ENCODE assay signal across 19 cellular contexts in genomic region chr1:8951246-8951645, GRCh38. TPM values are rescaled to one million over a fixed set of nuclear protein-coding genes. Genes with fewer than 3 reads are reported as not detected.
A peak's percentile ranks its signal among the peaks of the same experiment; 100 is the strongest.
DNase-seq lines count a peak whose midpoint lies in the region; ATAC-seq and TF ChIP-seq lines count a peak whose summit lies in the region.
"Had no signal": no experiment of that assay in that cellular context is flagged by ENCODE, and none has a peak within 500 bp of the region (broad histone marks: within the 10 kb centered on the region; RNA-seq: fewer than 3 reads in every experiment).

No MANE protein-coding gene starts in this region.

- TF ChIP-seq CTCF in CD8-positive, alpha-beta T cell (IDR thresholded peaks at IDR 0.05), result no peak
- TF ChIP-seq CTCF in H9 (conservative IDR thresholded peaks at IDR 0.05) (no peak), nephron progenitor cell (IDR thresholded peaks at IDR 0.05) (no peak), GM20000 (IDR thresholded peaks at IDR 0.05; ENCODE audit: extremely low read depth, missing control alignments) (no peak), upper lobe of right lung (IDR thresholded peaks at IDR 0.05) (no peak), foreskin fibroblast (IDR thresholded peaks at IDR 0.05; ENCODE audit: low read depth, low read length) (no peak)

- no peak overlapping the region for H4K91ac ChIP-seq in H9 (ENCODE audit: insufficient read length, low read depth, low read length)

- H3K27me3 Mint-ChIP-seq in CD8-positive, alpha-beta T cell (ENCODE audit: low read depth), result no peaks in the 10 kb centered on the region
- H3K27me3 Mint-ChIP-seq in H9 (ENCODE audit: low read depth) (peaks cover 3% of the 10 kb centered on the region), nephron progenitor cell (ENCODE audit: low read depth, poor library complexity) (peaks cover 14% of the 10 kb centered on the region)
- no peaks in the 10 kb centered on the region for H3K27me3 Mint-ChIP-seq in activated naive CD8-positive, alpha-beta T cell treated with anti-CD3 and anti-CD28 coated beads, Interleukin-2, amount 10 ng/mL, durations not matched to agents 7 days and 5 days

- no peak overlapping the region for H3T11ph ChIP-seq in H9 (ENCODE audit: low read length)

- no peak overlapping the region for H2AK5ac ChIP-seq in H9 (ENCODE audit: insufficient read length, low read length)

- intact Hi-C loops in CD8-positive, alpha-beta T cell (cut with DNase I, micrococcal nuclease), result no loop called here
- intact Hi-C loops in upper lobe of right lung (cut with DNase I), result no loop called here

- ATAC-seq in CD8-positive, alpha-beta T cell, result no peak
- ATAC-seq in activated naive CD8-positive, alpha-beta T cell treated with anti-CD3 and anti-CD28 coated beads, Interleukin-2, amount 10 ng/mL, durations not matched to agents 7 days and 5 days (ENCODE audit: low read depth), result no peak
- ATAC-seq in upper lobe of right lung, result no peak
- ATAC-seq: Panc1 had no signal

- H2BK5ac ChIP-seq in H9 (ENCODE audit: insufficient read length, low read length), result no peak overlapping the region

- H2AFZ ChIP-seq in H9 (ENCODE audit: low read length), result no peak overlapping the region

- no CpG with 5 or more reads among the region's 6 CpGs for WGBS in H9 (ENCODE audit: extremely low coverage, insufficient read length, low lambda C conversion rate)

- H3K4me3 ChIP-seq in CD8-positive, alpha-beta T cell (ENCODE audit: low read depth, low read length), result no peak overlapping the region
- no peak overlapping the region for H3K4me3 ChIP-seq in upper lobe of right lung
- H3K4me3 ChIP-seq in foreskin fibroblast (ENCODE audit: low read depth in 1 of 2, low read length in 2 of 2), result no peak overlapping the region

- H3K9ac ChIP-seq in H9 (ENCODE audit: extremely low read depth, insufficient read length, low read length), result no peak overlapping the region

- no peak overlapping the region for H3K27ac ChIP-seq in CD8-positive, alpha-beta T cell (ENCODE audit: low read depth, low read length)
- H3K27ac ChIP-seq in H9 (ENCODE audit: insufficient read length, low read depth, low read length) (no peak overlapping the region), upper lobe of right lung (no peak overlapping the region)
- H3K27ac ChIP-seq: C4-2B had no signal

- H3K4me1 Mint-ChIP-seq in CD8-positive, alpha-beta T cell (ENCODE audit: low read depth), result peaks cover 58% of the 10 kb centered on the region
- peaks cover 8 to 10% of the 10 kb centered on the region in 2 experiments for H3K4me1 Mint-ChIP-seq in H9
- H3K4me1 Mint-ChIP-seq in activated naive CD8-positive, alpha-beta T cell treated with anti-CD3 and anti-CD28 coated beads, Interleukin-2, amount 10 ng/mL, durations not matched to agents 7 days and 5 days, result peaks cover 50% of the 10 kb centered on the region
- H3K4me1 Mint-ChIP-seq in nephron progenitor cell, result peaks cover 18% of the 10 kb centered on the region

- no peaks in the 10 kb centered on the region for H3K36me3 ChIP-seq in CD8-positive, alpha-beta T cell (ENCODE audit: insufficient read depth, low read length)
- H3K36me3 ChIP-seq in upper lobe of right lung, result no peaks in the 10 kb centered on the region

- H3K27ac Mint-ChIP-seq in CD8-positive, alpha-beta T cell, result peak overlapping the region; percentile 87
- H3K27ac Mint-ChIP-seq in H9, result peak overlapping the region in 2 of 3 experiments; percentile 75 to 86; a peak in 3 of 7 replicates
- H3K27ac Mint-ChIP-seq in activated naive CD8-positive, alpha-beta T cell treated with anti-CD3 and anti-CD28 coated beads, Interleukin-2, amount 10 ng/mL, durations not matched to agents 7 days and 5 days, result peak overlapping the region; percentile 71
- H3K27ac Mint-ChIP-seq in nephron progenitor cell, result no peak overlapping the region
- H3K27ac Mint-ChIP-seq: IgD-negative memory B cell had no signal

- H4K8ac ChIP-seq in H9 (replicated peaks; ENCODE audit: insufficient read length, low read depth, low read length), result no peak overlapping the region

- no peaks in the 10 kb centered on the region for H4K20me1 ChIP-seq in H9 (ENCODE audit: control insufficient read depth, insufficient read depth, insufficient read length)

- H3K79me2 ChIP-seq in H9 (ENCODE audit: insufficient read depth, low read length), result no peaks in the 10 kb centered on the region

- no peak overlapping the region for H3K18ac ChIP-seq in H9 (ENCODE audit: insufficient read length, low read depth, low read length)

- no peaks in the 10 kb centered on the region for H3K9me3 Mint-ChIP-seq in CD8-positive, alpha-beta T cell
- no peaks in the 10 kb centered on the region for H3K9me3 Mint-ChIP-seq in H9
- no peaks in the 10 kb centered on the region for H3K9me3 Mint-ChIP-seq in activated naive CD8-positive, alpha-beta T cell treated with anti-CD3 and anti-CD28 coated beads, Interleukin-2, amount 10 ng/mL, durations not matched to agents 7 days and 5 days
- H3K9me3 Mint-ChIP-seq in nephron progenitor cell, result no peaks in the 10 kb centered on the region
- H3K9me3 Mint-ChIP-seq: IgD-negative memory B cell had no signal

- no peak for DNase-seq in CD8-positive, alpha-beta T cell
- DNase-seq in H9 (no peak), medulla oblongata (ENCODE audit: extremely low spot score) (peak; percentile 69), nephron progenitor cell (no peak), GM20000 (ENCODE audit: low spot score) (no peak), upper lobe of right lung (no peak), foreskin fibroblast (no peak)
- no peak for DNase-seq in activated naive CD8-positive, alpha-beta T cell treated with anti-CD3 and anti-CD28 coated beads, Interleukin-2, amount 10 ng/mL, durations not matched to agents 7 days and 5 days
- DNase-seq: DMS 273 treated with DMSO at 0.1 percent for 48 hours, Kasumi-1, MM.1S, NCI-H1105, NCI-H1694, NCI-H524 had no signal

- H3K4me3 Mint-ChIP-seq in CD8-positive, alpha-beta T cell, result no peak overlapping the region
- no peak overlapping the region; a peak in 1 of 5 replicates for H3K4me3 Mint-ChIP-seq in H9
- H3K4me3 Mint-ChIP-seq in activated naive CD8-positive, alpha-beta T cell treated with anti-CD3 and anti-CD28 coated beads, Interleukin-2, amount 10 ng/mL, durations not matched to agents 7 days and 5 days, result peak overlapping the region; percentile 29
- H3K4me3 Mint-ChIP-seq in nephron progenitor cell, result no peak overlapping the region
- H3K4me3 Mint-ChIP-seq: IgD-negative memory B cell had no signal

- no peaks in the 10 kb centered on the region for H3K79me1 ChIP-seq in H9 (ENCODE audit: insufficient read depth, low read depth, low read length, poor library complexity, severe bottlenecking)

- no peak overlapping the region for H2BK12ac ChIP-seq in H9 (ENCODE audit: insufficient read length, low read depth, low read length)

- H2BK15ac ChIP-seq in H9 (ENCODE audit: low read depth, low read length), result no peak overlapping the region

- no peak overlapping the region for H3K4ac ChIP-seq in H9 (ENCODE audit: low read depth, low read length)

- no peak overlapping the region for H3K23ac ChIP-seq in H9 (ENCODE audit: insufficient read length, low read depth, low read length)

- no peaks in the 10 kb centered on the region for H3K9me3 ChIP-seq in CD8-positive, alpha-beta T cell (ENCODE audit: low read length)
- no peaks in the 10 kb centered on the region for H3K9me3 ChIP-seq in H9 (ENCODE audit: control insufficient read depth, low read depth, low read length)
- no peaks in the 10 kb centered on the region for H3K9me3 ChIP-seq in upper lobe of right lung

- H2BK20ac ChIP-seq in H9 (ENCODE audit: low read depth, low read length, poor library complexity, severe bottlenecking), result no peak overlapping the region

- POLR2A ChIA-PET in CD8-positive, alpha-beta T cell (lab: Charles Lee), result interaction anchor here (1.2 to 3.8 kb wide), 3 partner anchors 8 to 13 kb away, joined by 3 to 17 read pairs (median 7); no protein-coding TSS in a partner anchor
- POLR2A ChIA-PET in activated naive CD8-positive, alpha-beta T cell treated with anti-CD3 and anti-CD28 coated beads, Interleukin-2, amount 10 ng/mL, durations not matched to agents 7 days and 5 days (lab: Charles Lee), result interaction anchor here (0.7 to 18.0 kb wide), 4 partner anchors 16 to 34 kb away, joined by 4 to 541 read pairs (median 15); no protein-coding TSS in a partner anchor

- no peak overlapping the region for H3K56ac ChIP-seq in H9 (ENCODE audit: insufficient read length, low read depth, low read length)

- H3K36me3 Mint-ChIP-seq in CD8-positive, alpha-beta T cell, result peaks cover 5% of the 10 kb centered on the region
- H3K36me3 Mint-ChIP-seq in H9 (ENCODE audit: insufficient read depth in 1 of 3, low read depth in 3 of 3), result 0 out of 7 replicates have a peak, but pooled peaks cover 0 to 2% (median 0%) of the 10 kb centered on the region in 3 experiments
- H3K36me3 Mint-ChIP-seq in activated naive CD8-positive, alpha-beta T cell treated with anti-CD3 and anti-CD28 coated beads, Interleukin-2, amount 10 ng/mL, durations not matched to agents 7 days and 5 days, result peaks cover 58% of the 10 kb centered on the region
- H3K36me3 Mint-ChIP-seq in nephron progenitor cell (ENCODE audit: low read depth), result no peaks in the 10 kb centered on the region

- CTCF ChIA-PET in CD8-positive, alpha-beta T cell (lab: Charles Lee), result interaction anchor here (1.0 to 2.0 kb wide), 2 partner anchors 36 to 54 kb away, joined by 3 to 8 read pairs; no protein-coding TSS in a partner anchor

- H3K27me3 ChIP-seq in CD8-positive, alpha-beta T cell (ENCODE audit: insufficient read depth, low read length), result no peaks in the 10 kb centered on the region
- H3K27me3 ChIP-seq in H9 (ENCODE audit: insufficient read depth, low read length), result no peaks in the 10 kb centered on the region
- no peaks in the 10 kb centered on the region for H3K27me3 ChIP-seq in upper lobe of right lung

- H3K23me2 ChIP-seq in H9 (ENCODE audit: insufficient read length, low read depth, low read length, poor library complexity, severe bottlenecking), result no peaks in the 10 kb centered on the region

- H4K5ac ChIP-seq in H9 (ENCODE audit: insufficient read length, low read depth, low read length), result no peak overlapping the region

- no peak overlapping the region for H3K4me2 ChIP-seq in H9 (ENCODE audit: insufficient read depth, insufficient read length, low read length)

- H3K4me1 ChIP-seq in CD8-positive, alpha-beta T cell (ENCODE audit: insufficient read depth, low read length), result peaks cover 59% of the 10 kb centered on the region
- peaks cover 2% of the 10 kb centered on the region; the same call in 1 of the 2 replicates for H3K4me1 ChIP-seq in H9 (ENCODE audit: insufficient read depth, low read length)
- no peaks in the 10 kb centered on the region for H3K4me1 ChIP-seq in upper lobe of right lung

- H2BK120ac ChIP-seq in H9 (ENCODE audit: low read depth, low read length, poor library complexity, severe bottlenecking), result no peak overlapping the region

- no peak overlapping the region for H3K14ac ChIP-seq in H9 (ENCODE audit: insufficient read depth, low read length)

RNA-seq across cellular contexts. Expression of gene CA6, which starts 5.6 kb away (rescaled TPM):
- total RNA-seq in CD8-positive, alpha-beta T cell, result 1 to 10 TPM; 1.6 to 2.4 TPM
- total RNA-seq in H9 (2021) (not detected in 2 replicates), upper lobe of right lung (not detected)
- total RNA-seq in activated naive CD8-positive, alpha-beta T cell treated with anti-CD3 and anti-CD28 coated beads, Interleukin-2, amount 10 ng/mL, durations not matched to agents 7 days and 5 days, result 10 to 100 TPM; 37.3 to 41.8 TPM
- total RNA-seq: A673, HT1080 had no signal

Comparison
In these comparisons a context has a peak if more than half of its experiments do, and no peak if none do; other contexts are left out.
1. RNA of gene CA6, which starts 5.6 kb away (total RNA-seq): 37.3 to 41.8 TPM in activated naive CD8-positive, alpha-beta T cell treated with anti-CD3 and anti-CD28 coated beads, Interleukin-2, amount 10 ng/mL, durations not matched to agents 7 days and 5 days; 1.6 to 2.4 TPM in CD8-positive, alpha-beta T cell, not detected in H9 and not detected in upper lobe of right lung (single experiment); every median in the first group is over 10 times any median in the second.